9 cellular contexts compared by ENCODE assay signal in the genomic region with DNA sequence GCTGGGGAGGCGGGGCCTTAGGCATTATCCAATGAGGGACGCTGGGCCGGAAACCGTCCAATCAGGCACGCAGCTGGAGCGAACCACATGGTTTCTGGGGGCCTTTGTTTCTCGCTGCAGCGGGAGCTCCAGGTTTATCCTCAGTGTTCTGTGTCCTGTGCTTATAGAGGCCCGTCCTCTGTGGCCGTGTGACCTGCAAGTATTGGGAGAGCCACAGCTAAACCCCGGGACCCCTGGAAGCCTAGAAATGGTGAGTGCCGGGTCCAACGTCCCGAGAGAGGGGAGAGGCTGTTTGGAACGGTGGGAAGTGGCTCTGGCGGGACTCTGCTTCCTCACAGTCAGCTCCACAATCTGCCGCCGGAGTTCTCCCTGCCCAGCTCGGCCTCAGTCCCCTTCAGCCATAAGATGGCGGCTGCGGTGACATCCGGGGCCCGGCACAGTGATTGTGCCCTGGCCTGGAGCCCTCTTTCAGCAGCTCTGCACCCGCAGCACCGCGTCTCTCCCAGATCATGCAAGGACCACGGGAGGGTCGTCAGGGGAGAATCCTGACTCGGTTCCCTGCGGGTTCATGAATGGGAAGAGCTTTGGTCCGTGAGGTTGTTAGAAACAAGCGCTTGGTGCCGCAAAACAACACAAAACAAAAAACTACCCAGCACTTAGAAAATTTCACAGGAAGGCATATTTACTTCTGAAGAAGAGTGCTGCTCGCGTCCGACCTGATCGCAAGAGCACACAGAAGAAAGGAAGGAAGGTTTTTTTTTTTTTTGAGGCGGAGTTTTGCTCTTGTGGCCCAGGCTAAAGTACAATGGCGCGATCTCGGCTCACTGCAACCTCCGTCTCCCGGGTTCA.
DNase-seq lines count a peak whose midpoint lies in the region; ATAC-seq, FAIRE-seq and TF ChIP-seq lines count a peak whose summit lies in the region.
"Had no signal": no experiment of that assay in that cellular context is flagged by ENCODE, and none has a peak within 500 bp of the region (broad histone marks: within the 10 kb centered on the region; RNA-seq: fewer than 3 reads in every experiment).

Gene ZNF253 (plus strand): TSS at position 133 of the 849 bp plus-strand sequence. CDS start 115 bp downstream, at position 248.

- H3K4me3 ChIP-seq in AG04449 (ENCODE audit: low read depth, low read length) = peak within 1 kb of the TSS; percentile 66

- H3K27me3 Mint-ChIP-seq in central memory CD8-positive, alpha-beta T cell = no peaks in the 10 kb centered on the region

- peak; percentile 91 for FAIRE-seq in islet of Langerhans (lab: Jason Lieb, UNC)

- POLR2A ChIA-PET in AG04449 (lab: Yijun Ruan, JAX) = interaction anchor here (0.7 to 1.3 kb wide), 7 partner anchors 35 to 301 kb away, joined by 3 to 22 read pairs (median 4); partner anchors contain the start of genes ZNF101, ZNF14, ZNF486 and ZNF506

- peaks cover 26% of the 10 kb centered on the region for H3K4me1 Mint-ChIP-seq in central memory CD8-positive, alpha-beta T cell

- H3K27ac Mint-ChIP-seq in central memory CD8-positive, alpha-beta T cell (ENCODE audit: low read depth) = peak within 1 kb of the TSS; percentile 97

- no peaks in the 10 kb centered on the region for H3K9me3 Mint-ChIP-seq in central memory CD8-positive, alpha-beta T cell

- CTCF ChIA-PET in AG04449 (lab: Yijun Ruan, JAX) = interaction anchor here (0.7 kb wide), 1 partner anchor 9 kb away, joined by 3 read pairs; no protein-coding TSS in a partner anchor

- H3K4me3 Mint-ChIP-seq in central memory CD8-positive, alpha-beta T cell = peak within 1 kb of the TSS; percentile 99

- peaks cover 9% of the 10 kb centered on the region for H3K36me3 Mint-ChIP-seq in central memory CD8-positive, alpha-beta T cell (ENCODE audit: insufficient read depth)

- no peak for TF ChIP-seq CTCF in AG04449 (IDR thresholded peaks at IDR 0.05; ENCODE audit: insufficient read depth, low read length, missing control alignments)

- ATAC-seq in GM18873 (IDR thresholded peaks at IDR 0.05; ENCODE audit: low FRiP score, unreplicated experiment) (peak; percentile 91), HG03159 (IDR thresholded peaks at IDR 0.05; ENCODE audit: unreplicated experiment) (peak; percentile 96)
- peak; percentile 95 for ATAC-seq in central memory CD8-positive, alpha-beta T cell (replicated peaks; ENCODE audit: extremely low read depth, poor library complexity, severe bottlenecking)
- ATAC-seq: HCT116 had no signal

- DNase-seq in AG04449 (ENCODE audit: low read depth, low spot score) = peak; percentile 42
- DNase-seq in NCI-H345 (lab: John Stamatoyannopoulos, UW) = peak; percentile 85
- peak; percentile 90 for DNase-seq in activated CD4-positive, CD25-positive, alpha-beta regulatory T cell treated with anti-CD3 and anti-CD28 coated beads, Interleukin-2, amount 50 U/mL, for 16 hours (ENCODE audit: low read depth, low spot score)
- peak; percentile 86 to 91 for DNase-seq in central memory CD8-positive, alpha-beta T cell (ENCODE audit: low spot score in 2 of 2)
- peak; percentile 88 to 95 for DNase-seq in stimulated activated CD4-positive, alpha-beta T cell treated with anti-CD3 and anti-CD28 coated beads, Interleukin-12 subunit alpha, Interleukin-12 subunit beta, amount 100 ng/mL, for 24 hours (ENCODE audit: low read depth in 2 of 2)

Comparison
In these comparisons a context has a peak if more than half of its experiments do, and no peak if none do; other contexts are left out.
1. Peak in every context shown above with its lines: DNase-seq, ATAC-seq and H3K4me3 ChIP-seq.